In the genomic region with DNA sequence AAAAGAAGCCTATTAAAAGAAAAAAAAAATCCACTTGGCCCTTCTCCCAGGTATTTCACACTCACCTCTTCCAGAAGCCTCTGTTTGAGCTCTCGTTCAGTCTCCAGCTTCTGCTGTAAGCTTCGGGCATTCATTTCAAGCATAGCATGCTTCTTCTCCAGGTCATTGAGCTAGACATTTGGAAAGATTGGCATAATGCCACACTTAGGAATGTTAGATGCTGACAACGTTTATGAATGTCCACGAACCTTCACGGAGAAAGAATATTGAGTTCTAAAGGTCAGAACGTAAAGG, we compare ENCODE assay signal across 16 cellular contexts.
"Had no signal": no experiment of that assay in that cellular context is flagged by ENCODE, and none has a peak within 500 bp of the region (broad histone marks: within the 10 kb centered on the region; RNA-seq: fewer than 3 reads in every experiment).

No MANE protein-coding gene starts in this region.

- H3K4me3 Mint-ChIP-seq: activated CD4-positive, alpha-beta T cell treated with anti-CD3 and anti-CD28 coated beads, Interleukin-2, amount 10 ng/mL, durations not matched to agents 7 days and 5 days; activated naive CD4-positive, alpha-beta T cell treated with anti-CD3 and anti-CD28 coated beads for 36 hours; activated T-helper 17 cell treated with anti-CD3 and anti-CD28 coated beads, Interleukin-2, amount 50 U/mL, for 72 hours; dendritic cell treated with granulocyte-macrophage colony-stimulating factor and Interleukin-4, amounts not matched to agents 40 ng/mL and 50 ng/mL, for 4 days; effector memory CD8-positive, alpha-beta T cell; nephron had no signal

- H3K4me1 Mint-ChIP-seq: activated T-helper 17 cell treated with anti-CD3 and anti-CD28 coated beads, Interleukin-2, amount 50 U/mL, for 72 hours; nephron had no signal

- H3K27ac Mint-ChIP-seq: activated CD4-positive, alpha-beta T cell treated with anti-CD3 and anti-CD28 coated beads, Interleukin-2, amount 10 ng/mL, durations not matched to agents 7 days and 5 days; activated naive CD4-positive, alpha-beta T cell treated with anti-CD3 and anti-CD28 coated beads for 36 hours; activated T-helper 17 cell treated with anti-CD3 and anti-CD28 coated beads, Interleukin-2, amount 50 U/mL, for 72 hours; dendritic cell treated with granulocyte-macrophage colony-stimulating factor and Interleukin-4, amounts not matched to agents 40 ng/mL and 50 ng/mL, for 4 days; effector memory CD8-positive, alpha-beta T cell had no signal

- DNase-seq: activated CD4-positive, alpha-beta T cell treated with anti-CD3 and anti-CD28 coated beads, Interleukin-2, amount 10 ng/mL, durations not matched to agents 7 days and 5 days; activated naive CD4-positive, alpha-beta T cell treated with anti-CD3 and anti-CD28 coated beads for 36 hours; body of pancreas; central memory CD4-positive, alpha-beta T cell; effector memory CD8-positive, alpha-beta T cell; nucleus accumbens; right cardiac atrium; stimulated activated CD4-positive, alpha-beta T cell treated with anti-CD3 and anti-CD28 coated beads, Interleukin-4, amount 100 ng/mL, for 24 hours; stimulated activated naive CD4-positive, alpha-beta T cell; T-helper 9 cell; trophoblast cell had no signal

- ATAC-seq: activated T-helper 17 cell treated with anti-CD3 and anti-CD28 coated beads, Interleukin-2, amount 50 U/mL, for 72 hours; body of pancreas; effector memory CD8-positive, alpha-beta T cell; right cardiac atrium had no signal

- H3K27me3 ChIP-seq: body of pancreas had no signal

- H3K4me1 ChIP-seq: body of pancreas had no signal

- H3K9me3 Mint-ChIP-seq: activated CD4-positive, alpha-beta T cell treated with anti-CD3 and anti-CD28 coated beads, Interleukin-2, amount 10 ng/mL, durations not matched to agents 7 days and 5 days; activated naive CD4-positive, alpha-beta T cell treated with anti-CD3 and anti-CD28 coated beads for 36 hours; activated T-helper 17 cell treated with anti-CD3 and anti-CD28 coated beads, Interleukin-2, amount 50 U/mL, for 72 hours; dendritic cell treated with granulocyte-macrophage colony-stimulating factor and Interleukin-4, amounts not matched to agents 40 ng/mL and 50 ng/mL, for 4 days; effector memory CD8-positive, alpha-beta T cell; nephron had no signal

- H3K4me3 ChIP-seq: body of pancreas, skin epidermis had no signal

- H3K9me3 ChIP-seq: body of pancreas had no signal

- H3K27me3 Mint-ChIP-seq: activated CD4-positive, alpha-beta T cell treated with anti-CD3 and anti-CD28 coated beads, Interleukin-2, amount 10 ng/mL, durations not matched to agents 7 days and 5 days; activated T-helper 17 cell treated with anti-CD3 and anti-CD28 coated beads, Interleukin-2, amount 50 U/mL, for 72 hours; dendritic cell treated with granulocyte-macrophage colony-stimulating factor and Interleukin-4, amounts not matched to agents 40 ng/mL and 50 ng/mL, for 4 days; effector memory CD8-positive, alpha-beta T cell; progenitor cell of endocrine pancreas had no signal

- H3K27ac ChIP-seq: body of pancreas, skin epidermis had no signal
